Comparison of ENCODE assay signal across 1 cellular context in the genomic region with DNA sequence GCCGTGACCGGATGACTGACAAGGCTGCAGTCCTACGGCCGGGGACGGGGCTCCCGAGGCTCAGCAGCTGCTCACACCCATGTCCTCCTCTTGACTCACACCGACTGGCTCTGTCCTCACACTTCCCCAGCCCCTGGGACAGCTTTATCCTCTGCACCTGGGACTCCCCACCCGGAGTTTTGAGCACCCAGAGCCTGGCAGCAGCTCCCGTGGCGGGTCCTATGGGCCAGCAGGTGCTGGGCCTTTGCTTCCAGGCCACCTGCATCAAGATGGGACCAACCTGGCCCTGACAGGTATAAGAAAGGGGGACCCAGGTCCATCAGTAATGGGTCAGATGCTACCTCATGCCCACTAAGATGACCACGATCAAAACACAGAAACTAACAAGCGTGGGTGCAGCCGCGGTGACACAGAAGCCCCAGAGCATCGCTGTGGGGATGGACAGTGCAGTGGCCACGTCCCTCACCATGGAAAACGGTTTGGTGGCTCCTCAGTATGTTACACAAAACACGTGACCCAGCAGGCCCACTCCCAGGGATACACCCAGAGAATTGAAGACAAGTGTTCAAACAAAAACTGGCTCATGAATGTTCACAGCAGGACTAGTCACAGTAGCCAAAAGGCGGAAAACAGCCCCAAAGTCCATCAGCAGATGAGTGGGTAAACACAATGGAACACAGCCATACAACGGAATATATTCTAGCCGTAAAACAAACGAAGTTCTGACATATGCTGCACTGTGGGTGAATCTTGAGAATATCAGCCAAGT.
TF ChIP-seq lines count a peak whose summit lies in the region.

No MANE protein-coding gene starts in this region.

TF ChIP-seq in HepG2, 621 proteins besides CTCF, POLR2A, EP300 and RAD21 (continued from another document):
- TF ChIP-seq, protein P1, sequence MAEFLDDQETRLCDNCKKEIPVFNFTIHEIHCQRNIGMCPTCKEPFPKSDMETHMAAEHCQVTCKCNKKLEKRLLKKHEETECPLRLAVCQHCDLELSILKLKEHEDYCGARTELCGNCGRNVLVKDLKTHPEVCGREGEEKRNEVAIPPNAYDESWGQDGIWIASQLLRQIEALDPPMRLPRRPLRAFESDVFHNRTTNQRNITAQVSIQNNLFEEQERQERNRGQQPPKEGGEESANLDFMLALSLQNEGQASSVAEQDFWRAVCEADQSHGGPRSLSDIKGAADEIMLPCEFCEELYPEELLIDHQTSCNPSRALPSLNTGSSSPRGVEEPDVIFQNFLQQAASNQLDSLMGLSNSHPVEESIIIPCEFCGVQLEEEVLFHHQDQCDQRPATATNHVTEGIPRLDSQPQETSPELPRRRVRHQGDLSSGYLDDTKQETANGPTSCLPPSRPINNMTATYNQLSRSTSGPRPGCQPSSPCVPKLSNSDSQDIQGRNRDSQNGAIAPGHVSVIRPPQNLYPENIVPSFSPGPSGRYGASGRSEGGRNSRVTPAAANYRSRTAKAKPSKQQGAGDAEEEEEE (CRISPR knock-in tag; IDR thresholded peaks at IDR 0.05; ENCODE audit: borderline replicate concordance), result no peak
- TF ChIP-seq FOXA1 (IDR thresholded peaks at IDR 0.05) (no peak), FOXA1 (CRISPR knock-in tag; IDR thresholded peaks at IDR 0.05) (peak; percentile 65), JDP2 (CRISPR knock-in tag; IDR thresholded peaks at IDR 0.05; ENCODE audit: borderline replicate concordance) (no peak), GATAD1 (CRISPR knock-in tag; IDR thresholded peaks at IDR 0.05) (peak; percentile 44), ZNF614 (CRISPR knock-in tag; IDR thresholded peaks at IDR 0.05; ENCODE audit: borderline replicate concordance) (no peak; the same call in 1 of the 2 replicates), MEIS1 (CRISPR knock-in tag; IDR thresholded peaks at IDR 0.05; ENCODE audit: borderline replicate concordance) (no peak), SMARCE1 (IDR thresholded peaks at IDR 0.05; ENCODE audit: borderline replicate concordance) (no peak), MLLT10 (CRISPR knock-in tag; IDR thresholded peaks at IDR 0.05) (no peak), SP140L (CRISPR knock-in tag; IDR thresholded peaks at IDR 0.05; ENCODE audit: borderline replicate concordance) (no peak), ZNF644 (CRISPR knock-in tag; IDR thresholded peaks at IDR 0.05; ENCODE audit: low read depth) (peak; percentile 32; the same call in 1 of the 2 replicates), ZNF549 (CRISPR knock-in tag; IDR thresholded peaks at IDR 0.05) (no peak), ESRRA (CRISPR knock-in tag; IDR thresholded peaks at IDR 0.05; ENCODE audit: low read depth) (no peak), ZNF674 (CRISPR knock-in tag; IDR thresholded peaks at IDR 0.05; ENCODE audit: low read depth) (no peak), ARHGAP35 (CRISPR knock-in tag; IDR thresholded peaks at IDR 0.05; ENCODE audit: borderline replicate concordance) (0 out of 2 replicates have a peak, but pooled peaks have one; percentile 12), FOSL2 (CRISPR knock-in tag; IDR thresholded peaks at IDR 0.05) (peak; percentile 38; the same call in 1 of the 2 replicates), FOXO1 (CRISPR knock-in tag; IDR thresholded peaks at IDR 0.05) (peak; percentile 72; the same call in 1 of the 2 replicates), ZNF337 (CRISPR knock-in tag; IDR thresholded peaks at IDR 0.05; ENCODE audit: borderline replicate concordance, low read depth) (no peak), NRL (CRISPR knock-in tag; IDR thresholded peaks at IDR 0.05; ENCODE audit: borderline replicate concordance) (peak; percentile 73), ZNF253 (CRISPR knock-in tag; IDR thresholded peaks at IDR 0.05; ENCODE audit: borderline replicate concordance) (no peak), AKAP8 (CRISPR knock-in tag; IDR thresholded peaks at IDR 0.05) (peak; percentile 98), RARA (CRISPR knock-in tag; IDR thresholded peaks at IDR 0.05) (no peak; the same call in 1 of the 2 replicates), ZNF615 (CRISPR knock-in tag; IDR thresholded peaks at IDR 0.05; ENCODE audit: borderline replicate concordance) (no peak), AGO2 (optimal IDR thresholded peaks at IDR 0.05; ENCODE audit: low read depth, low read length) (peak; percentile 96)
- TF ChIP-seq, protein P2, sequence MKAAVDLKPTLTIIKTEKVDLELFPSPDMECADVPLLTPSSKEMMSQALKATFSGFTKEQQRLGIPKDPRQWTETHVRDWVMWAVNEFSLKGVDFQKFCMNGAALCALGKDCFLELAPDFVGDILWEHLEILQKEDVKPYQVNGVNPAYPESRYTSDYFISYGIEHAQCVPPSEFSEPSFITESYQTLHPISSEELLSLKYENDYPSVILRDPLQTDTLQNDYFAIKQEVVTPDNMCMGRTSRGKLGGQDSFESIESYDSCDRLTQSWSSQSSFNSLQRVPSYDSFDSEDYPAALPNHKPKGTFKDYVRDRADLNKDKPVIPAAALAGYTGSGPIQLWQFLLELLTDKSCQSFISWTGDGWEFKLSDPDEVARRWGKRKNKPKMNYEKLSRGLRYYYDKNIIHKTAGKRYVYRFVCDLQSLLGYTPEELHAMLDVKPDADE (CRISPR knock-in tag; IDR thresholded peaks at IDR 0.05), result no peak
- TF ChIP-seq, protein P3, sequence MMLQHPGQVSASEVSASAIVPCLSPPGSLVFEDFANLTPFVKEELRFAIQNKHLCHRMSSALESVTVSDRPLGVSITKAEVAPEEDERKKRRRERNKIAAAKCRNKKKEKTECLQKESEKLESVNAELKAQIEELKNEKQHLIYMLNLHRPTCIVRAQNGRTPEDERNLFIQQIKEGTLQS (CRISPR knock-in tag; IDR thresholded peaks at IDR 0.05), result no peak
- TF ChIP-seq, protein P4, sequence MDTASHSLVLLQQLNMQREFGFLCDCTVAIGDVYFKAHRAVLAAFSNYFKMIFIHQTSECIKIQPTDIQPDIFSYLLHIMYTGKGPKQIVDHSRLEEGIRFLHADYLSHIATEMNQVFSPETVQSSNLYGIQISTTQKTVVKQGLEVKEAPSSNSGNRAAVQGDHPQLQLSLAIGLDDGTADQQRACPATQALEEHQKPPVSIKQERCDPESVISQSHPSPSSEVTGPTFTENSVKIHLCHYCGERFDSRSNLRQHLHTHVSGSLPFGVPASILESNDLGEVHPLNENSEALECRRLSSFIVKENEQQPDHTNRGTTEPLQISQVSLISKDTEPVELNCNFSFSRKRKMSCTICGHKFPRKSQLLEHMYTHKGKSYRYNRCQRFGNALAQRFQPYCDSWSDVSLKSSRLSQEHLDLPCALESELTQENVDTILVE (CRISPR knock-in tag; IDR thresholded peaks at IDR 0.05), result no peak
- TF ChIP-seq, protein P5, sequence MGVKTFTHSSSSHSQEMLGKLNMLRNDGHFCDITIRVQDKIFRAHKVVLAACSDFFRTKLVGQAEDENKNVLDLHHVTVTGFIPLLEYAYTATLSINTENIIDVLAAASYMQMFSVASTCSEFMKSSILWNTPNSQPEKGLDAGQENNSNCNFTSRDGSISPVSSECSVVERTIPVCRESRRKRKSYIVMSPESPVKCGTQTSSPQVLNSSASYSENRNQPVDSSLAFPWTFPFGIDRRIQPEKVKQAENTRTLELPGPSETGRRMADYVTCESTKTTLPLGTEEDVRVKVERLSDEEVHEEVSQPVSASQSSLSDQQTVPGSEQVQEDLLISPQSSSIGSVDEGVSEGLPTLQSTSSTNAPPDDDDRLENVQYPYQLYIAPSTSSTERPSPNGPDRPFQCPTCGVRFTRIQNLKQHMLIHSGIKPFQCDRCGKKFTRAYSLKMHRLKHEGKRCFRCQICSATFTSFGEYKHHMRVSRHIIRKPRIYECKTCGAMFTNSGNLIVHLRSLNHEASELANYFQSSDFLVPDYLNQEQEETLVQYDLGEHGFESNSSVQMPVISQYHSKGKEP (CRISPR knock-in tag; IDR thresholded peaks at IDR 0.05), result no peak
- TF ChIP-seq, protein P6, sequence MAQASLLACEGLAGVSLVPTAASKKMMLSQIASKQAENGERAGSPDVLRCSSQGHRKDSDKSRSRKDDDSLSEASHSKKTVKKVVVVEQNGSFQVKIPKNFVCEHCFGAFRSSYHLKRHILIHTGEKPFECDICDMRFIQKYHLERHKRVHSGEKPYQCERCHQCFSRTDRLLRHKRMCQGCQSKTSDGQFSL (CRISPR knock-in tag; IDR thresholded peaks at IDR 0.05), result no peak
- TF ChIP-seq, protein P7, sequence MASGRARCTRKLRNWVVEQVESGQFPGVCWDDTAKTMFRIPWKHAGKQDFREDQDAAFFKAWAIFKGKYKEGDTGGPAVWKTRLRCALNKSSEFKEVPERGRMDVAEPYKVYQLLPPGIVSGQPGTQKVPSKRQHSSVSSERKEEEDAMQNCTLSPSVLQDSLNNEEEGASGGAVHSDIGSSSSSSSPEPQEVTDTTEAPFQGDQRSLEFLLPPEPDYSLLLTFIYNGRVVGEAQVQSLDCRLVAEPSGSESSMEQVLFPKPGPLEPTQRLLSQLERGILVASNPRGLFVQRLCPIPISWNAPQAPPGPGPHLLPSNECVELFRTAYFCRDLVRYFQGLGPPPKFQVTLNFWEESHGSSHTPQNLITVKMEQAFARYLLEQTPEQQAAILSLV (CRISPR knock-in tag; IDR thresholded peaks at IDR 0.05; ENCODE audit: borderline replicate concordance), result no peak
- TF ChIP-seq, protein P8, sequence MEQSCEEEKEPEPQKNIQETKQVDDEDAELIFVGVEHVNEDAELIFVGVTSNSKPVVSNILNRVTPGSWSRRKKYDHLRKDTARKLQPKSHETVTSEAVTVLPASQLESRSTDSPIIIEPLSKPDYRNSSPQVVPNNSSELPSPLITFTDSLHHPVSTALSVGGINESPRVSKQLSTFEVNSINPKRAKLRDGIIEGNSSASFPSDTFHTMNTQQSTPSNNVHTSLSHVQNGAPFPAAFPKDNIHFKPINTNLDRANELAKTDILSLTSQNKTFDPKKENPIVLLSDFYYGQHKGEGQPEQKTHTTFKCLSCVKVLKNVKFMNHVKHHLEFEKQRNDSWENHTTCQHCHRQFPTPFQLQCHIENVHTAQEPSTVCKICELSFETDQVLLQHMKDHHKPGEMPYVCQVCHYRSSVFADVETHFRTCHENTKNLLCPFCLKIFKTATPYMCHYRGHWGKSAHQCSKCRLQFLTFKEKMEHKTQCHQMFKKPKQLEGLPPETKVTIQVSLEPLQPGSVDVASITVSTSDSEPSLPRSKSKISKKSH (CRISPR knock-in tag; IDR thresholded peaks at IDR 0.05; ENCODE audit: borderline replicate concordance), result no peak; the same call in 1 of the 2 replicates
- TF ChIP-seq, protein P9, sequence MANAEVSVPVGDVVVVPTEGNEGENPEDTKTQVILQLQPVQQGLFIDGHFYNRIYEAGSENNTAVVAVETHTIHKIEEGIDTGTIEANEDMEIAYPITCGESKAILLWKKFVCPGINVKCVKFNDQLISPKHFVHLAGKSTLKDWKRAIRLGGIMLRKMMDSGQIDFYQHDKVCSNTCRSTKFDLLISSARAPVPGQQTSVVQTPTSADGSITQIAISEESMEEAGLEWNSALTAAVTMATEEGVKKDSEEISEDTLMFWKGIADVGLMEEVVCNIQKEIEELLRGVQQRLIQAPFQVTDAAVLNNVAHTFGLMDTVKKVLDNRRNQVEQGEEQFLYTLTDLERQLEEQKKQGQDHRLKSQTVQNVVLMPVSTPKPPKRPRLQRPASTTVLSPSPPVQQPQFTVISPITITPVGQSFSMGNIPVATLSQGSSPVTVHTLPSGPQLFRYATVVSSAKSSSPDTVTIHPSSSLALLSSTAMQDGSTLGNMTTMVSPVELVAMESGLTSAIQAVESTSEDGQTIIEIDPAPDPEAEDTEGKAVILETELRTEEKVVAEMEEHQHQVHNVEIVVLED (CRISPR knock-in tag; IDR thresholded peaks at IDR 0.05; ENCODE audit: borderline replicate concordance), result 0 out of 2 replicates have a peak, but pooled peaks have one; percentile 23
